26 cellular contexts compared by ENCODE assay signal in the genomic region with DNA sequence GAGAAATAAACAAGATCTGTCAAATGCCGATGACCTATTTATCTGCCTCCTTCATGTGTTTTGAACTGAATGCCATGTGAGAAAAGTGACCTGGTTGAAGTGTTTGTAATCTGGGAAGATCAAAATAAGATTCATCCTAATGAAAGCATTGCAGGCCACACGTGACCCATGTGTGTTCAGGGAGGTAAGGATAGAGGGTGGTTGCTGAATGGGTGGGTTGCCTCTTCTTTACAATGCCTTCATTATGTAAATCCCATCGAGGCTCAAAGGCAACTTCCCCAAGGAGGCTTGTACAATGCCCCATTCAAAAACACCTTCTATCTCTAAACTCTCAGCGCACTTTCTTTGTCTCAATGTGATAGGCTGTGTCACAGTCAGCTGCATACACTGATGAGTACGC.
"Had no signal": no experiment of that assay in that cellular context is flagged by ENCODE, and none has a peak within 500 bp of the region (broad histone marks: within the 10 kb centered on the region; RNA-seq: fewer than 3 reads in every experiment).

No MANE protein-coding gene starts in this region.

- H3K9me3 ChIP-seq: colonic mucosa, esophagus squamous epithelium, gastrocnemius medialis, left lung, lower lobe of right lung, mucosa of descending colon had no signal

- H3K4me1 ChIP-seq: colonic mucosa, esophagus squamous epithelium, gastrocnemius medialis, heart right ventricle, left lung, lower lobe of right lung had no signal

- FAIRE-seq: endometrium, islet of Langerhans, keratinocyte had no signal

- ATAC-seq: effector memory CD8-positive, alpha-beta T cell; esophagus mucosa; gastrocnemius medialis; heart right ventricle; left cardiac atrium; left lung; left ventricle myocardium superior; lower lobe of right lung; mucosa of descending colon had no signal

- H3K4me3 ChIP-seq: colonic mucosa, esophagus squamous epithelium, gastrocnemius medialis, heart right ventricle, left lung, lower lobe of right lung, mucosa of descending colon had no signal

- H3K36me3 ChIP-seq: colonic mucosa, esophagus squamous epithelium, gastrocnemius medialis, heart right ventricle, left lung, lower lobe of right lung had no signal

- H3K27me3 ChIP-seq: colonic mucosa, esophagus squamous epithelium, gastrocnemius medialis, left lung had no signal

- H3K27ac ChIP-seq: colonic mucosa, epithelial cell of prostate, esophagus squamous epithelium, gastrocnemius medialis, heart right ventricle, left lung, lower lobe of right lung had no signal

- DNase-seq: colonic mucosa; cortex of kidney; effector CD8-positive, alpha-beta T cell; effector memory CD8-positive, alpha-beta T cell; endodermal cell; erythroblast; esophagus squamous epithelium; foreskin fibroblast; foreskin melanocyte; gastrocnemius medialis; glutamatergic neuron; head of caudate nucleus; heart right ventricle; hippocampal formation; left cardiac atrium; left lung; left ventricle myocardium superior; lower lobe of right lung; mesenchymal stem cell; mucosa of descending colon; naive B cell had no signal
